ENCODE assay signal across 9 cellular contexts in the genomic region with DNA sequence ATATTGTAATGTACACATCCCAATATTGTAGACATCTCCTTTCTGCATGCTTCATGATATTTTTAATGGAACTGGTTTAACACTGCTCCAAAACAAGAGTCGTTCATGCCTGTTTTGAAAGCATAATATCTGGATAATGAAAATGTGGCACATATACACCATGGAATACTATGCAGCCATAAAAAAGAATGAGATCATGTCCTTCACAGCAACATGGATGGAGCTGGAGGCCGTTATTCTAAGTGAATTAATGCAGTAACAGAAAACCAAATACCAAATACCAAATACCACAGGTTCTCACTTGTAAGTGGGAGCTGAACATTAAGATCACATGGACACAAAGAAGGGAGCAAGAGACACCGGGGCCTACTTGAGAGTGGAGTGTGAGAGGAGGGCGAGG.
"Had no signal": no experiment of that assay in that cellular context is flagged by ENCODE, and none has a peak within 500 bp of the region (broad histone marks: within the 10 kb centered on the region; RNA-seq: fewer than 3 reads in every experiment).

No MANE protein-coding gene starts in this region.

- H3K27ac ChIP-seq: HL-60 had no signal

- DNase-seq: H9, HCEC 1CT, HFFc6, KG1 had no signal

- ATAC-seq: GM23338, HepG2 had no signal

- FAIRE-seq: H1, H54, HepG2 had no signal

- H3K4me2 ChIP-seq: GM23338 had no signal

- H2AFZ ChIP-seq: GM23338 had no signal

- H3K4me3 ChIP-seq: GM23338 had no signal
